In genomic region chr20:49692941-49693340, GRCh38 we compare ENCODE assay signal across 3 cellular contexts.
TF ChIP-seq lines count a peak whose summit lies in the region.

No MANE protein-coding gene starts in this region.

TF ChIP-seq in HepG2, 621 proteins besides CTCF, POLR2A, EP300 and RAD21 (continued from another document):
- TF ChIP-seq, protein P1, sequence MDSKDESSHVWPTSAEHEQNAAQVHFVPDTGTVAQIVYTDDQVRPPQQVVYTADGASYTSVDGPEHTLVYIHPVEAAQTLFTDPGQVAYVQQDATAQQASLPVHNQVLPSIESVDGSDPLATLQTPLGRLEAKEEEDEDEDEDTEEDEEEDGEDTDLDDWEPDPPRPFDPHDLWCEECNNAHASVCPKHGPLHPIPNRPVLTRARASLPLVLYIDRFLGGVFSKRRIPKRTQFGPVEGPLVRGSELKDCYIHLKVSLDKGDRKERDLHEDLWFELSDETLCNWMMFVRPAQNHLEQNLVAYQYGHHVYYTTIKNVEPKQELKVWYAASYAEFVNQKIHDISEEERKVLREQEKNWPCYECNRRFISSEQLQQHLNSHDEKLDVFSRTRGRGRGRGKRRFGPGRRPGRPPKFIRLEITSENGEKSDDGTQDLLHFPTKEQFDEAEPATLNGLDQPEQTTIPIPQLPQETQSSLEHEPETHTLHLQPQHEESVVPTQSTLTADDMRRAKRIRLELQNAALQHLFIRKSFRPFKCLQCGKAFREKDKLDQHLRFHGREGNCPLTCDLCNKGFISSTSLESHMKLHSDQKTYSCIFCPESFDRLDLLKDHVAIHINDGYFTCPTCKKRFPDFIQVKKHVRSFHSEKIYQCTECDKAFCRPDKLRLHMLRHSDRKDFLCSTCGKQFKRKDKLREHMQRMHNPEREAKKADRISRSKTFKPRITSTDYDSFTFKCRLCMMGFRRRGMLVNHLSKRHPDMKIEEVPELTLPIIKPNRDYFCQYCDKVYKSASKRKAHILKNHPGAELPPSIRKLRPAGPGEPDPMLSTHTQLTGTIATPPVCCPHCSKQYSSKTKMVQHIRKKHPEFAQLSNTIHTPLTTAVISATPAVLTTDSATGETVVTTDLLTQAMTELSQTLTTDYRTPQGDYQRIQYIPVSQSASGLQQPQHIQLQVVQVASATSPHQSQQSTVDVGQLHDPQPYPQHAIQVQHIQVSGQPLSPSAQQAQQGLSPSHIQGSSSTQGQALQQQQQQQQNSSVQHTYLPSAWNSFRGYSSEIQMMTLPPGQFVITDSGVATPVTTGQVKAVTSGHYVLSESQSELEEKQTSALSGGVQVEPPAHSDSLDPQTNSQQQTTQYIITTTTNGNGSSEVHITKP (CRISPR knock-in tag; IDR thresholded peaks at IDR 0.05; ENCODE audit: low read depth) = peak; percentile 81
TF ChIP-seq in HepG2: peak in this region for 1.

TF ChIP-seq in WTC11, 78 proteins besides CTCF, POLR2A, EP300 and RAD21 (continued from another document):
- no peak for TF ChIP-seq ZNF396 (CRISPR knock-in tag; IDR thresholded peaks at IDR 0.05; ENCODE audit: borderline replicate concordance)
- TF ChIP-seq RELA (CRISPR knock-in tag; IDR thresholded peaks at IDR 0.05; ENCODE audit: borderline replicate concordance) = no peak
- TF ChIP-seq, protein P2, sequence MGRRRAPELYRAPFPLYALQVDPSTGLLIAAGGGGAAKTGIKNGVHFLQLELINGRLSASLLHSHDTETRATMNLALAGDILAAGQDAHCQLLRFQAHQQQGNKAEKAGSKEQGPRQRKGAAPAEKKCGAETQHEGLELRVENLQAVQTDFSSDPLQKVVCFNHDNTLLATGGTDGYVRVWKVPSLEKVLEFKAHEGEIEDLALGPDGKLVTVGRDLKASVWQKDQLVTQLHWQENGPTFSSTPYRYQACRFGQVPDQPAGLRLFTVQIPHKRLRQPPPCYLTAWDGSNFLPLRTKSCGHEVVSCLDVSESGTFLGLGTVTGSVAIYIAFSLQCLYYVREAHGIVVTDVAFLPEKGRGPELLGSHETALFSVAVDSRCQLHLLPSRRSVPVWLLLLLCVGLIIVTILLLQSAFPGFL (CRISPR knock-in tag; IDR thresholded peaks at IDR 0.05; ENCODE audit: borderline replicate concordance) = no peak
- no peak for TF ChIP-seq ZBTB21 (CRISPR knock-in tag; IDR thresholded peaks at IDR 0.05; ENCODE audit: borderline replicate concordance)
- no peak for TF ChIP-seq CBFB (CRISPR knock-in tag; IDR thresholded peaks at IDR 0.05; ENCODE audit: low read depth)
- no peak for TF ChIP-seq TP53 (CRISPR knock-in tag; IDR thresholded peaks at IDR 0.05)
- no peak for TF ChIP-seq ATF1 (CRISPR knock-in tag; IDR thresholded peaks at IDR 0.05)
- TF ChIP-seq ZMAT4 (CRISPR knock-in tag; IDR thresholded peaks at IDR 0.05) = no peak
- TF ChIP-seq, protein P3, sequence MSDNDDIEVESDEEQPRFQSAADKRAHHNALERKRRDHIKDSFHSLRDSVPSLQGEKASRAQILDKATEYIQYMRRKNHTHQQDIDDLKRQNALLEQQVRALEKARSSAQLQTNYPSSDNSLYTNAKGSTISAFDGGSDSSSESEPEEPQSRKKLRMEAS (CRISPR knock-in tag; IDR thresholded peaks at IDR 0.05) = no peak
- TF ChIP-seq ZNF317 (CRISPR knock-in tag; IDR thresholded peaks at IDR 0.05; ENCODE audit: borderline replicate concordance, low read depth) = no peak
- TF ChIP-seq RORB (CRISPR knock-in tag; IDR thresholded peaks at IDR 0.05) = no peak
- TF ChIP-seq PRDM15 (CRISPR knock-in tag; IDR thresholded peaks at IDR 0.05) = no peak
- TF ChIP-seq ZNF416 (CRISPR knock-in tag; IDR thresholded peaks at IDR 0.05) = no peak
- TF ChIP-seq IRF2 (CRISPR knock-in tag; IDR thresholded peaks at IDR 0.05; ENCODE audit: borderline replicate concordance, low read depth) = no peak
- TF ChIP-seq, protein P4, sequence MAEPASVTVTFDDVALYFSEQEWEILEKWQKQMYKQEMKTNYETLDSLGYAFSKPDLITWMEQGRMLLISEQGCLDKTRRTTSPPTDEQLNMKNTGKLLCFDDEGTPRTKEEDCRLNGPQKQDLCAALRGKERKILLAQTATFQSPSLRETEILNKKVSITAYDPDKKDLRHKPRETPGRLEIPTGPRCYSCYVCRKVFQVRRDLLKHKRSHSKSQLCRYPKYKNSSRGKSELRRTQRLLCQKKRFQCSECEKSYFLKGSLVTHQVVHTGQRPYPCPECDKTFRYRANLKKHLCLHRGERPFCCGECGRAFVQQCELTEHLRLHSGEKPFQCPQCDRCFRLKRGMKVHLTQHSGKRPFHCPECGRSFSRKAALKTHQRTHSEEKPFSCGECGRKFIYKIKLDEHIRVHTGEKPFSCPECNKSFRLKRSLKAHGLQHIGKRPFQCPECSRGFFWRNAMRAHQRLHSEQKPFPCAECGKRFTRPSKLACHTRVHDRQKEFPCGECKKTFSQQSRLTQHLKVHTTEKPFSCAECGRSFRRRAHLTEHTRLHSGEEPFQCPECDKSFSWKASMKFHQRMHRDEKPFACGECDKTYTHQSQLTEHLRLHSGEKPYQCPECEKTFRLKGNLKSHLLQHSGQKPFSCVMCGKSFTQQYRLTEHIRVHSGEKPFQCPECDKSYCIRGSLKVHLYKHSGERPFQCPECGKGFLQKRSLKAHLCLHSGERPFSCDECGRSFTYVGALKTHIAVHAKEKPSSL (CRISPR knock-in tag; conservative IDR thresholded peaks at IDR 0.05) = no peak

TF ChIP-seq in liver, 16 proteins besides CTCF, POLR2A, EP300 and RAD21 (continued from another document):
- TF ChIP-seq, protein P5, sequence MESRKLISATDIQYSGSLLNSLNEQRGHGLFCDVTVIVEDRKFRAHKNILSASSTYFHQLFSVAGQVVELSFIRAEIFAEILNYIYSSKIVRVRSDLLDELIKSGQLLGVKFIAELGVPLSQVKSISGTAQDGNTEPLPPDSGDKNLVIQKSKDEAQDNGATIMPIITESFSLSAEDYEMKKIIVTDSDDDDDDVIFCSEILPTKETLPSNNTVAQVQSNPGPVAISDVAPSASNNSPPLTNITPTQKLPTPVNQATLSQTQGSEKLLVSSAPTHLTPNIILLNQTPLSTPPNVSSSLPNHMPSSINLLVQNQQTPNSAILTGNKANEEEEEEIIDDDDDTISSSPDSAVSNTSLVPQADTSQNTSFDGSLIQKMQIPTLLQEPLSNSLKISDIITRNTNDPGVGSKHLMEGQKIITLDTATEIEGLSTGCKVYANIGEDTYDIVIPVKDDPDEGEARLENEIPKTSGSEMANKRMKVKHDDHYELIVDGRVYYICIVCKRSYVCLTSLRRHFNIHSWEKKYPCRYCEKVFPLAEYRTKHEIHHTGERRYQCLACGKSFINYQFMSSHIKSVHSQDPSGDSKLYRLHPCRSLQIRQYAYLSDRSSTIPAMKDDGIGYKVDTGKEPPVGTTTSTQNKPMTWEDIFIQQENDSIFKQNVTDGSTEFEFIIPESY (IDR thresholded peaks at IDR 0.05) = no peak
- TF ChIP-seq GABPA (IDR thresholded peaks at IDR 0.05 in 1 of 2, conservative IDR thresholded peaks at IDR 0.05 in 1 of 2) = no peak
- TF ChIP-seq HNF4G (IDR thresholded peaks at IDR 0.05) = no peak
- TF ChIP-seq, protein P3 (IDR thresholded peaks at IDR 0.05) = no peak
- TF ChIP-seq TAF1 (conservative IDR thresholded peaks at IDR 0.05) = no peak
- TF ChIP-seq FOXA1 (IDR thresholded peaks at IDR 0.05) = no peak
- TF ChIP-seq RXRA (IDR thresholded peaks at IDR 0.05) = no peak
- no peak for TF ChIP-seq NR2F2 (IDR thresholded peaks at IDR 0.05)
- no peak for TF ChIP-seq EGR1 (IDR thresholded peaks at IDR 0.05; ENCODE audit: low read depth in 2 of 2)
- no peak for TF ChIP-seq FOXA2 (IDR thresholded peaks at IDR 0.05)
- no peak for TF ChIP-seq SP1 (IDR thresholded peaks at IDR 0.05)
- TF ChIP-seq, protein P6, sequence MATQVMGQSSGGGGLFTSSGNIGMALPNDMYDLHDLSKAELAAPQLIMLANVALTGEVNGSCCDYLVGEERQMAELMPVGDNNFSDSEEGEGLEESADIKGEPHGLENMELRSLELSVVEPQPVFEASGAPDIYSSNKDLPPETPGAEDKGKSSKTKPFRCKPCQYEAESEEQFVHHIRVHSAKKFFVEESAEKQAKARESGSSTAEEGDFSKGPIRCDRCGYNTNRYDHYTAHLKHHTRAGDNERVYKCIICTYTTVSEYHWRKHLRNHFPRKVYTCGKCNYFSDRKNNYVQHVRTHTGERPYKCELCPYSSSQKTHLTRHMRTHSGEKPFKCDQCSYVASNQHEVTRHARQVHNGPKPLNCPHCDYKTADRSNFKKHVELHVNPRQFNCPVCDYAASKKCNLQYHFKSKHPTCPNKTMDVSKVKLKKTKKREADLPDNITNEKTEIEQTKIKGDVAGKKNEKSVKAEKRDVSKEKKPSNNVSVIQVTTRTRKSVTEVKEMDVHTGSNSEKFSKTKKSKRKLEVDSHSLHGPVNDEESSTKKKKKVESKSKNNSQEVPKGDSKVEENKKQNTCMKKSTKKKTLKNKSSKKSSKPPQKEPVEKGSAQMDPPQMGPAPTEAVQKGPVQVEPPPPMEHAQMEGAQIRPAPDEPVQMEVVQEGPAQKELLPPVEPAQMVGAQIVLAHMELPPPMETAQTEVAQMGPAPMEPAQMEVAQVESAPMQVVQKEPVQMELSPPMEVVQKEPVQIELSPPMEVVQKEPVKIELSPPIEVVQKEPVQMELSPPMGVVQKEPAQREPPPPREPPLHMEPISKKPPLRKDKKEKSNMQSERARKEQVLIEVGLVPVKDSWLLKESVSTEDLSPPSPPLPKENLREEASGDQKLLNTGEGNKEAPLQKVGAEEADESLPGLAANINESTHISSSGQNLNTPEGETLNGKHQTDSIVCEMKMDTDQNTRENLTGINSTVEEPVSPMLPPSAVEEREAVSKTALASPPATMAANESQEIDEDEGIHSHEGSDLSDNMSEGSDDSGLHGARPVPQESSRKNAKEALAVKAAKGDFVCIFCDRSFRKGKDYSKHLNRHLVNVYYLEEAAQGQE (IDR thresholded peaks at IDR 0.05) = no peak
- no peak for TF ChIP-seq JUND (IDR thresholded peaks at IDR 0.05)
- TF ChIP-seq ATF3 (IDR thresholded peaks at IDR 0.05) = no peak
